ENCODE assay signal across 8 cellular contexts in the genomic region with DNA sequence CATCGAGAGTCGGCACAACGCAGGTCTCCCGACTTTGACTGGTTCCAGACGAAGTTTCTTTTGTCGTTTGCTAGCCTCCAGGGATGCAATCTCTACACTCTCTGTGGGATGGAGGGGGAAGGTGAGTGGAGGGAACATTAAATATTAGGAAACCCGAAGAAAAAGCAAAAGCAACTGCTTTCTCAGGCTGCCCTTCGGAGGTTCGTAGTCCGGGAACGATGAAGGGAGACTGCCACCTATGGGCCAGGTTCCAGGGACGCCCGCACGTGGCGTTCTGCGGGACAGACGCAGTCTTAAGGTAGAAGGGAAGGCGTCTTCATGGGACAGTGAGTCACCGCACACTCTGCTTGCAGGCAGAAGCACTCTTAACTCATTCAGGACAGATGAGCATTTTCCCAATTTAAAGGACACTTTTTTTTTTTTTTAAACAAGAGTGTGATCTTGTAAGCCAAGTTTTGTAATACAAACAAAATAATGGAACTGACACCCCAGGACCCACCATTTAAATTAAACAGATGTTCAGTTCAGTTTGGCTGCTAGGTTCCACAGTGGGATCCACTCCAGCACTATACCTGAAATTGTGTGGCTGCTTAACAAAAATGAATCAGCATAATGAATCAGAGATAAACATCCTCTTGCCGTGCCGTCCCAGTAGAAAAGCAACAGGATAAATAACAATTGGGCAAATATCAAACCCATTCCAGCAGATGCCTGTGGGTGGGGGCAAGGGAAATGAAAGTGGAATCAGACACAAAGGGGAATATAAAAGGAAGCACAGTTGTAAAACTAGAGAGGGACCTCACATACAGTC.
DNase-seq lines count a peak whose midpoint lies in the region; ATAC-seq and TF ChIP-seq lines count a peak whose summit lies in the region.

No MANE protein-coding gene starts in this region.

- peak; percentile 35 for ATAC-seq in GM19468 (IDR thresholded peaks at IDR 0.05; ENCODE audit: extremely low read depth, unreplicated experiment)

- in situ Hi-C loops in astrocyte of the cerebellum (cut with HindIII; ENCODE audit: low sequenced_read_pairs), result loop anchor here (5.0 kb wide), 2 partner anchors 60 to 215 kb away; no protein-coding TSS in a partner anchor

- H3K27ac ChIP-seq in hepatocyte (peak overlapping the region; percentile 55), vagina (peak overlapping the region; percentile 72)

- intact Hi-C loops in vagina (cut with DNase I), result loop anchor here (5.0 kb wide), 1 partner anchor 220 kb away; a partner anchor contains a TSS

- H3K4me1 ChIP-seq in hepatocyte (ENCODE audit: insufficient read depth) (peaks cover 14% of the 10 kb centered on the region), vagina (peaks cover 12% of the 10 kb centered on the region)

- H3K4me3 ChIP-seq in AG09309 (ENCODE audit: control insufficient read depth, low read depth, low read length) (peak overlapping the region; percentile 53), astrocyte of the cerebellum (ENCODE audit: low read depth, low read length) (peak overlapping the region; percentile 44), hepatocyte (peak overlapping the region; percentile 39), vagina (peak overlapping the region; percentile 41 to 44)

- no peaks in the 10 kb centered on the region for H3K27me3 ChIP-seq in hepatocyte
- H3K27me3 ChIP-seq in vagina, result no peaks in the 10 kb centered on the region

- H3K9me2 ChIP-seq in hepatocyte (replicated peaks; ENCODE audit: insufficient read depth), result no peaks in the 10 kb centered on the region

- DNase-seq in AG09309 (ENCODE audit: low read depth), result peak; percentile 46
- DNase-seq in NCI-H1092 treated with DMSO at 0.1 percent for 48 hours (lab: John Stamatoyannopoulos, UW), result peak; percentile 50
- DNase-seq in T-helper 9 cell, result peak; percentile 63
- peak; percentile 55 for DNase-seq in astrocyte of the cerebellum (ENCODE audit: low read depth)
- DNase-seq in hepatocyte (ENCODE audit: low spot score), result peak; percentile 92
- peak; percentile 74 for DNase-seq in renal cortical epithelial cell (ENCODE audit: low read depth)
- DNase-seq in vagina (ENCODE audit: extremely low spot score in 2 of 2), result no peak

- TF ChIP-seq CTCF in AG09309 (IDR thresholded peaks at IDR 0.05; ENCODE audit: control insufficient read depth, insufficient read depth, low read depth, low read length, missing control alignments) (peak; percentile 85), astrocyte of the cerebellum (IDR thresholded peaks at IDR 0.05; ENCODE audit: low read depth, low read length, missing control alignments) (peak; percentile 78), hepatocyte (IDR thresholded peaks at IDR 0.05; ENCODE audit: poor library complexity) (peak; percentile 91), vagina (IDR thresholded peaks at IDR 0.05) (peak; percentile 21 to 72 (median 61))

- H2AFZ ChIP-seq in hepatocyte, result peak overlapping the region; percentile 59

- H3K9me3 ChIP-seq in hepatocyte (ENCODE audit: low read depth), result no peaks in the 10 kb centered on the region
- H3K9me3 ChIP-seq in vagina, result no peaks in the 10 kb centered on the region

- no peaks in the 10 kb centered on the region for H3K36me3 ChIP-seq in hepatocyte (replicated peaks; ENCODE audit: insufficient read depth, low read depth)
- no peaks in the 10 kb centered on the region for H3K36me3 ChIP-seq in vagina

- no peaks in the 10 kb centered on the region for H4K20me1 ChIP-seq in hepatocyte (ENCODE audit: insufficient read depth, poor library complexity, severe bottlenecking)

- WGBS in hepatocyte (ENCODE audit: low lambda C conversion rate, missing lambda C conversion rate), result 4% methylated on average over 21 of the region's 21 CpGs

- no peaks in the 10 kb centered on the region for H3K79me2 ChIP-seq in hepatocyte

- no peak for TF ChIP-seq POLR2A in vagina (IDR thresholded peaks at IDR 0.05)

- H3K4me2 ChIP-seq in hepatocyte, result peak overlapping the region; percentile 82

Comparison
In these comparisons a context has a peak if more than half of its experiments do, and no peak if none do; other contexts are left out.
1. DNase-seq: peak in AG09309 (single experiment), NCI-H1092 treated with DMSO at 0.1 percent for 48 hours (single experiment), T-helper 9 cell (single experiment), astrocyte of the cerebellum (single experiment), hepatocyte (single experiment) and renal cortical epithelial cell (single experiment); none in vagina (0 of 2).
2. Peak in every context shown above with its lines, with median percentiles within 50 percentile points of each other: H3K4me3 ChIP-seq and CTCF ChIP-seq.